ENCODE assay signal across 19 cellular contexts in genomic region chr11:105344938-105345337, GRCh38.
"Had no signal": no experiment of that assay in that cellular context is flagged by ENCODE, and none has a peak within 500 bp of the region (broad histone marks: within the 10 kb centered on the region; RNA-seq: fewer than 3 reads in every experiment).

No MANE protein-coding gene starts in this region.

- H3K36me3 Mint-ChIP-seq: activated CD8-positive, alpha-beta memory T cell treated with anti-CD3 and anti-CD28 coated beads, Interleukin-2, amount 10 ng/mL, durations not matched to agents 7 days and 5 days; activated naive CD8-positive, alpha-beta T cell; brain; natural killer cell treated with Interleukin-12 subunit alpha and Interleukin-12 subunit beta and Interleukin-15 and Interleukin-18, amount 100 ng/mL, for 72 hours; stimulated activated effector memory CD8-positive, alpha-beta T cell treated with anti-CD3 and anti-CD28 coated beads, Interleukin-12 subunit alpha, Interleukin-12 subunit beta, amount 100 ng/mL, for 72 hours had no signal

- H3K4me3 ChIP-seq: dorsolateral prefrontal cortex, esophagus squamous epithelium, thyroid gland, uterus had no signal

- H3K9me3 ChIP-seq: esophagus squamous epithelium, thyroid gland, uterus had no signal

- FAIRE-seq: endometrium had no signal

- H3K36me3 ChIP-seq: esophagus squamous epithelium, thyroid gland, uterus had no signal

- ATAC-seq: activated CD4-positive, CD25-positive, alpha-beta regulatory T cell treated with anti-CD3 and anti-CD28 coated beads, Interleukin-2, amount 50 U/mL, for 24 hours; activated CD8-positive, alpha-beta memory T cell treated with anti-CD3 and anti-CD28 coated beads, Interleukin-2, amount 10 ng/mL, durations not matched to agents 7 days and 5 days; foreskin keratinocyte; left colon; natural killer cell treated with Interleukin-12 subunit alpha and Interleukin-12 subunit beta and Interleukin-15 and Interleukin-18, amount 100 ng/mL, for 72 hours; right cardiac atrium; stimulated activated effector memory CD8-positive, alpha-beta T cell treated with anti-CD3 and anti-CD28 coated beads, Interleukin-12 subunit alpha, Interleukin-12 subunit beta, amount 100 ng/mL, for 72 hours had no signal

- H3K4me3 Mint-ChIP-seq: activated CD8-positive, alpha-beta memory T cell treated with anti-CD3 and anti-CD28 coated beads, Interleukin-2, amount 10 ng/mL, durations not matched to agents 7 days and 5 days; activated naive CD8-positive, alpha-beta T cell; activated T-cell treated with anti-CD3 and anti-CD28 coated beads, Interleukin-2, amount 50 U/mL, for 24 hours; brain; natural killer cell treated with Interleukin-12 subunit alpha and Interleukin-12 subunit beta and Interleukin-15 and Interleukin-18, amount 100 ng/mL, for 72 hours; stimulated activated effector memory CD8-positive, alpha-beta T cell treated with anti-CD3 and anti-CD28 coated beads, Interleukin-12 subunit alpha, Interleukin-12 subunit beta, amount 100 ng/mL, for 72 hours had no signal

- DNase-seq: activated CD8-positive, alpha-beta memory T cell treated with anti-CD3 and anti-CD28 coated beads, Interleukin-2, amount 10 ng/mL, durations not matched to agents 7 days and 5 days; activated effector memory CD4-positive, alpha-beta T cell treated with Interleukin-2 at 50 U/mL for 16 hours; activated T-cell treated with anti-CD3 and anti-CD28 coated beads, Interleukin-2, amount 50 U/mL, for 24 hours; amygdala; cerebellar nuclear complex; dorsolateral prefrontal cortex; esophagus squamous epithelium; foreskin keratinocyte; left colon; nucleus accumbens; right cardiac atrium; thyroid gland; uterus had no signal

- H3K27ac Mint-ChIP-seq: activated CD8-positive, alpha-beta memory T cell treated with anti-CD3 and anti-CD28 coated beads, Interleukin-2, amount 10 ng/mL, durations not matched to agents 7 days and 5 days; activated naive CD8-positive, alpha-beta T cell; activated T-cell treated with anti-CD3 and anti-CD28 coated beads, Interleukin-2, amount 50 U/mL, for 24 hours; brain; natural killer cell treated with Interleukin-12 subunit alpha and Interleukin-12 subunit beta and Interleukin-15 and Interleukin-18, amount 100 ng/mL, for 72 hours; stimulated activated effector memory CD8-positive, alpha-beta T cell treated with anti-CD3 and anti-CD28 coated beads, Interleukin-12 subunit alpha, Interleukin-12 subunit beta, amount 100 ng/mL, for 72 hours had no signal

- H3K27me3 ChIP-seq: dorsolateral prefrontal cortex, esophagus squamous epithelium, foreskin keratinocyte, thyroid gland, uterus had no signal

- H3K4me1 Mint-ChIP-seq: activated CD8-positive, alpha-beta memory T cell treated with anti-CD3 and anti-CD28 coated beads, Interleukin-2, amount 10 ng/mL, durations not matched to agents 7 days and 5 days; brain; stimulated activated effector memory CD8-positive, alpha-beta T cell treated with anti-CD3 and anti-CD28 coated beads, Interleukin-12 subunit alpha, Interleukin-12 subunit beta, amount 100 ng/mL, for 72 hours had no signal

- H3K4me1 ChIP-seq: esophagus squamous epithelium, foreskin keratinocyte, thyroid gland, uterus had no signal

- H3K27ac ChIP-seq: dorsolateral prefrontal cortex, esophagus squamous epithelium, foreskin keratinocyte, thyroid gland, uterus had no signal

- H3K27me3 Mint-ChIP-seq: activated CD8-positive, alpha-beta memory T cell treated with anti-CD3 and anti-CD28 coated beads, Interleukin-2, amount 10 ng/mL, durations not matched to agents 7 days and 5 days; activated naive CD8-positive, alpha-beta T cell; natural killer cell treated with Interleukin-12 subunit alpha and Interleukin-12 subunit beta and Interleukin-15 and Interleukin-18, amount 100 ng/mL, for 72 hours had no signal
